ENCODE assay signal across 1 cellular context in the genomic region with DNA sequence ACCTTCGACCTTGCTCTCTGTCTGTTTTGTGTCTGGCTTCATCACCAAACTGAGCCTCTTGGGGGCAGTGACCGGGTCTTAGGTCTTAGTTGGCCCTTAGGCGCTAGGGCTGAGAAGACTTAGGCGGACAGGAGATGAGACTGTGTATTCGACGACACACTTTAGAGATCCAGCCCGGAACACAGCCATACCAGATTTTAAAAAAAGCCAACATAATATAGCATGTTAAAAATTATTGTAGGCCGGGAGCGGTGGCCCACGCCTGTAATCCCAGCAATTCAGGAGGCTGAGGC.
TF ChIP-seq lines count a peak whose summit lies in the region.

No MANE protein-coding gene starts in this region.

TF ChIP-seq in endothelial cell of umbilical vein, 7 proteins besides CTCF, POLR2A, EP300 and RAD21:
- TF ChIP-seq MYC (IDR thresholded peaks at IDR 0.05; ENCODE audit: low read depth, low read length) (no peak), FOS (IDR thresholded peaks at IDR 0.05; ENCODE audit: borderline replicate concordance, insufficient read depth, low read length) (no peak), JUN (IDR thresholded peaks at IDR 0.05; ENCODE audit: borderline replicate concordance, insufficient read depth, insufficient read length, low read depth) (no peak), EZH2 (IDR thresholded peaks at IDR 0.05; ENCODE audit: borderline replicate concordance, low read depth, low read length, severe bottlenecking) (no peak), GATA2 (IDR thresholded peaks at IDR 0.05; ENCODE audit: insufficient read depth, insufficient read length, low read depth, low read length) (no peak), POLR2AphosphoS5 (IDR thresholded peaks at IDR 0.05; ENCODE audit: insufficient read depth, low read depth, low read length) (no peak)
- TF ChIP-seq, protein P1, sequence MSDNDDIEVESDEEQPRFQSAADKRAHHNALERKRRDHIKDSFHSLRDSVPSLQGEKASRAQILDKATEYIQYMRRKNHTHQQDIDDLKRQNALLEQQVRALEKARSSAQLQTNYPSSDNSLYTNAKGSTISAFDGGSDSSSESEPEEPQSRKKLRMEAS (IDR thresholded peaks at IDR 0.05; ENCODE audit: insufficient read depth, insufficient read length), result no peak
